ENCODE assay signal across 19 cellular contexts in genomic region chr13:102276479-102276878, GRCh38.
"Had no signal": no experiment of that assay in that cellular context is flagged by ENCODE, and none has a peak within 500 bp of the region (broad histone marks: within the 10 kb centered on the region; RNA-seq: fewer than 3 reads in every experiment).

No MANE protein-coding gene starts in this region.

- H3K4me3 ChIP-seq: hepatocyte, left ventricle myocardium inferior, lung, mucosa of descending colon, ovary, skin epidermis, testis, thyroid gland, transverse colon, upper lobe of left lung had no signal

- H3K9me3 ChIP-seq: left ventricle myocardium inferior, mucosa of descending colon, ovary, testis, thyroid gland, transverse colon, upper lobe of left lung had no signal

- H3K27me3 ChIP-seq: hepatocyte, ovary, testis, thyroid gland, transverse colon, upper lobe of left lung had no signal

- H3K36me3 ChIP-seq: left ventricle myocardium inferior, ovary, thyroid gland, transverse colon, upper lobe of left lung had no signal

- H3K27ac ChIP-seq: hepatocyte, ovary, testis, thyroid gland had no signal

- ATAC-seq: mucosa of descending colon; naive thymus-derived CD4-positive, alpha-beta T cell; stimulated activated memory B cell treated with anti-CD40 and anti-IgM and Interleukin-4, amounts not matched to agents 10 μg/mL and 1 μg/mL and 100 μg/mL, for 72 hours; stimulated activated naive CD8-positive, alpha-beta T cell treated with anti-CD3 and anti-CD28 coated beads, Interleukin-15, amount 100 ng/mL, for 72 hours had no signal

- DNase-seq: islet precursor cell; left ventricle myocardium inferior; midbrain; mucosa of descending colon; naive thymus-derived CD4-positive, alpha-beta T cell; ovary; right cardiac atrium; stimulated activated CD4-positive, alpha-beta T cell treated with anti-CD3 and anti-CD28 coated beads, Interleukin-4, amount 100 ng/mL, for 4 hours; stimulated activated CD8-positive, alpha-beta memory T cell treated with anti-CD3 and anti-CD28 coated beads, Interleukin-4, amount 100 ng/mL, for 48 hours; stimulated activated naive CD4-positive, alpha-beta T cell treated with Interleukin-2 at 50 U/mL for 16 hours; stimulated activated naive CD8-positive, alpha-beta T cell treated with anti-CD3 and anti-CD28 coated beads, Interleukin-15, amount 100 ng/mL, for 72 hours; testis; thyroid gland; transverse colon; upper lobe of left lung had no signal

- H3K4me1 ChIP-seq: left ventricle myocardium inferior, testis, thyroid gland, transverse colon had no signal
